ENCODE assay signal across 16 cellular contexts in the genomic region with DNA sequence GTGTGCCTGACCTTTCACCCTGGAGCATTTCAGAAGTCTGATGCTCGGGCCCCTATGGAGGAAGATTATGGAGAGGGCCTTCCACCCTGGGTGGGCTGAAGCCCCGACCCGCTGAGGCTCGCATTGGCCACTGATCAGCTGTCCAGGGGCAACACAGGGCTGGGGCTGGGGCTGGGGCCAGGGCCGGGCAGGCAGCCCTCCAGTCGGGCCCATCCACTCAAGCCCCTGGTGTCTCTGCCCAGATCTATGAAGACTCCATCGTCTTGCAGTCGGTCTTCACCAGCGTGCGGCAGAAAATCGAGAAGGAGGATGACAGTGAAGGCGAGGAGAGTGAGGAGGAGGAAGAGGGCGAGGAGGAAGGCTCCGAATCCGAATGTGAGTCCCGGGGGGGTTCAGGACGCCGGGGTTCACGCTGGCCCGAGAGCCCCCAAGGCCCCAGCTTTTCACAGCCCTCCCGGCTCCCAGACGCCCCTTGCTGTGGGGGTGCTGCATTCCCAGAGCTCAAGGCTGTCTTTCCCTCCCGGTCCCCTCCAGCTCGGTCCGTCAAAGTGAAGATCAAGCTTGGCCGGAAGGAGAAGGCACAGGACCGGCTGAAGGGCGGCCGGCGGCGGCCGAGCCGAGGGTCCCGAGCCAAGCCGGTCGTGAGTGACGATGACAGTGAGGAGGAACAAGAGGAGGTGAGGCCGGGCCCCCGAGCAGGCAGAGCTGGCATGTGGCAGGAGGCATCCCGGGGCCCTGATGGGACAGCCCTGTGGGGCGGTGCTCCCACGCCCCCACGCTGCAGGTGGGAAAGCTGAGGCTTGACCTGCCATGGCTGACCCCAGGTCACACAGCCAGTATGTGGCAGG. TPM values are rescaled to one million over a fixed set of nuclear protein-coding genes. Genes with fewer than 3 reads are reported as not detected.
DNase-seq lines count a peak whose midpoint lies in the region; ATAC-seq and TF ChIP-seq lines count a peak whose summit lies in the region.
"Had no signal": no experiment of that assay in that cellular context is flagged by ENCODE, and none has a peak within 500 bp of the region (broad histone marks: within the 10 kb centered on the region; RNA-seq: fewer than 3 reads in every experiment).

No MANE protein-coding gene starts in this region.

- H3K36me3 Mint-ChIP-seq in T-helper 17 cell (ENCODE audit: low read depth) (peaks cover 4% of the 10 kb centered on the region), neural progenitor cell (peaks cover 26% of the 10 kb centered on the region)

- 95 to 100% methylated on average over 5 to 8 of the region's 43 CpGs for WGBS in gastroesophageal sphincter (ENCODE audit: low coverage in 1 of 2), 2 donors

- ATAC-seq in HCT116 (0 out of 2 replicates have a peak, but pooled peaks have one; percentile 10), T-helper 17 cell (no peak), gastroesophageal sphincter (no peak), HG03521 (IDR thresholded peaks at IDR 0.05; ENCODE audit: unreplicated experiment) (no peak), HG02623 (IDR thresholded peaks at IDR 0.05; ENCODE audit: unreplicated experiment) (no peak)

- H3F3A ChIP-seq in neural progenitor cell (ENCODE audit: low read depth): no peaks in the 10 kb centered on the region

- no peaks in the 10 kb centered on the region for H3K27me3 ChIP-seq in HCT116 (ENCODE audit: insufficient read depth, low read length)
- no peaks in the 10 kb centered on the region for H3K27me3 ChIP-seq in gastroesophageal sphincter
- H3K27me3 ChIP-seq in neural progenitor cell: no peaks in the 10 kb centered on the region

- H3K9me3 Mint-ChIP-seq in neural progenitor cell: no peaks in the 10 kb centered on the region
- H3K9me3 Mint-ChIP-seq: CD4-positive, alpha-beta T cell had no signal

- no peak overlapping the region for H3K4me3 Mint-ChIP-seq in T-helper 17 cell
- no peak overlapping the region for H3K4me3 Mint-ChIP-seq in neural progenitor cell
- H3K4me3 Mint-ChIP-seq: B cell; CD4-positive, alpha-beta T cell had no signal

- peak overlapping the region; percentile 22; the same call in 1 of the 2 replicates for H3K27ac ChIP-seq in HCT116 (ENCODE audit: low read depth, low read length)
- peak overlapping the region in 3 of 4 donors; percentile 31 to 79 (median 78) for H3K27ac ChIP-seq in gastroesophageal sphincter
- H3K27ac ChIP-seq in neural progenitor cell: no peak overlapping the region
- H3K27ac ChIP-seq: HL-60 had no signal

- H3K4me1 ChIP-seq in HCT116 (ENCODE audit: control insufficient read depth in 1 of 2, insufficient read depth in 2 of 2, low read length in 2 of 2) (no peaks in the 10 kb centered on the region), gastroesophageal sphincter (peaks cover 0 to 19% (median 0%) of the 10 kb centered on the region in 3 donors), neural progenitor cell (no peaks in the 10 kb centered on the region)

- TF ChIP-seq RAD21 in HCT116 (IDR thresholded peaks at IDR 0.05; ENCODE audit: low read depth): no peak

- DNase-seq in HCT116 (ENCODE audit: low read depth, low spot score): no peak
- DNase-seq in T-helper 17 cell: no peak
- DNase-seq in neural progenitor cell (ENCODE audit: low spot score): no peak
- DNase-seq in A172 (ENCODE audit: low spot score): no peak
- DNase-seq in activated effector memory CD4-positive, alpha-beta T cell treated with anti-CD3 and anti-CD28 coated beads, Interleukin-2, amount 50 U/mL, for 16 hours: no peak
- DNase-seq: C1 segment of cervical spinal cord; Calu3; CD4-positive, alpha-beta T cell; DMS 273 treated with DMSO at 0.1 percent for 48 hours; GOT3; KBM-7 had no signal

- H3K9me3 ChIP-seq in HCT116 (ENCODE audit: control insufficient read depth in 1 of 2, insufficient read depth in 1 of 2, low read depth in 1 of 2, low read length in 2 of 2): no peaks in the 10 kb centered on the region
- no peaks in the 10 kb centered on the region for H3K9me3 ChIP-seq in T-helper 17 cell (ENCODE audit: control insufficient read depth, low read length, poor library complexity, severe bottlenecking)
- no peaks in the 10 kb centered on the region for H3K9me3 ChIP-seq in gastroesophageal sphincter
- H3K9me3 ChIP-seq in neural progenitor cell (ENCODE audit: low read depth): no peaks in the 10 kb centered on the region

- no peak overlapping the region for H2AFZ ChIP-seq in HCT116 (ENCODE audit: low read depth, low read length, poor library complexity, severe bottlenecking)
- H2AFZ ChIP-seq in neural progenitor cell (replicated peaks): no peak overlapping the region

- H3K27me3 Mint-ChIP-seq in T-helper 17 cell (no peaks in the 10 kb centered on the region), neural progenitor cell (ENCODE audit: insufficient read depth, low read depth) (no peaks in the 10 kb centered on the region)
- H3K27me3 Mint-ChIP-seq: CD4-positive, alpha-beta T cell had no signal

- no TSS peak for BruUV-seq in HCT116 (replicated peaks; lab: Mats Ljungman, UMichigan)

- no peak overlapping the region for H3K4me2 ChIP-seq in HCT116 (ENCODE audit: low read length)
- H3K4me2 ChIP-seq in neural progenitor cell: no peak overlapping the region

- H3K4me1 Mint-ChIP-seq in T-helper 17 cell: peaks cover 4% of the 10 kb centered on the region
- no peaks in the 10 kb centered on the region for H3K4me1 Mint-ChIP-seq in neural progenitor cell

- TF ChIP-seq CTCF in HCT116 (IDR thresholded peaks at IDR 0.05 in 2 of 3, conservative IDR thresholded peaks at IDR 0.05 in 1 of 3; ENCODE audit: borderline replicate concordance in 1 of 3, insufficient read depth in 1 of 3, low read depth in 2 of 3, low read length in 2 of 3) (no peak), gastroesophageal sphincter (IDR thresholded peaks at IDR 0.05) (no peak), neural progenitor cell (IDR thresholded peaks at IDR 0.05) (no peak)

- H3K4me3 ChIP-seq in HCT116 (replicated peaks in 1 of 2; ENCODE audit: low read depth in 1 of 2, low read length in 2 of 2) (no peak overlapping the region), gastroesophageal sphincter (no peak overlapping the region), neural progenitor cell (no peak overlapping the region)

- TF ChIP-seq EP300 in gastroesophageal sphincter (IDR thresholded peaks at IDR 0.05): no peak

- intact Hi-C loops in HCT116 (cut with micrococcal nuclease): no loop called here

- peak overlapping the region; percentile 2 for H3K27ac Mint-ChIP-seq in T-helper 17 cell
- peak overlapping the region; percentile 68 for H3K27ac Mint-ChIP-seq in neural progenitor cell
- H3K27ac Mint-ChIP-seq: B cell; CD4-positive, alpha-beta T cell had no signal

- H4K20me1 ChIP-seq in HCT116 (ENCODE audit: insufficient read depth) (no peaks in the 10 kb centered on the region), neural progenitor cell (ENCODE audit: low read depth) (peaks cover 3% of the 10 kb centered on the region)

- RAD21 ChIA-PET in HCT116 (lab: Charles Lee; ENCODE audit: low non-redundant PET in 1 of 2, low total read pairs in 2 of 2, uncharacterized antibody in 2 of 2, unreplicated experiment in 2 of 2): no interaction called here

- CTCF ChIA-PET in HCT116 (lab: Charles Lee): no interaction called here

- POLR2A ChIA-PET in HCT116 (lab: Charles Lee): no interaction called here

- peaks cover 9 to 19% of the 10 kb centered on the region in 2 experiments; a peak in 3 of 4 replicates for H3K36me3 ChIP-seq in HCT116 (ENCODE audit: control insufficient read depth in 1 of 2, insufficient read depth in 2 of 2, low read length in 2 of 2)
- peaks cover 0 to 71% of the 10 kb centered on the region in 2 donors for H3K36me3 ChIP-seq in gastroesophageal sphincter
- H3K36me3 ChIP-seq in neural progenitor cell: no peaks in the 10 kb centered on the region

- TF ChIP-seq POLR2A in HCT116 (IDR thresholded peaks at IDR 0.05; ENCODE audit: borderline replicate concordance, extremely low read depth, insufficient read depth, insufficient read length) (no peak), gastroesophageal sphincter (IDR thresholded peaks at IDR 0.05) (no peak)

- H3K79me2 ChIP-seq in HCT116 (ENCODE audit: insufficient read depth, low read length) (no peaks in the 10 kb centered on the region), neural progenitor cell (ENCODE audit: low read depth) (no peaks in the 10 kb centered on the region)

- H3K9me2 ChIP-seq in HCT116 (ENCODE audit: insufficient read depth): no peaks in the 10 kb centered on the region

- H3K9ac ChIP-seq in HCT116 (ENCODE audit: low read length) (no peak overlapping the region), neural progenitor cell (no peak overlapping the region)

TF ChIP-seq in HCT116, 20 proteins besides CTCF, POLR2A, EP300 and RAD21 (continues in another document):
- TF ChIP-seq SIN3A (IDR thresholded peaks at IDR 0.05; ENCODE audit: low read depth): no peak
- TF ChIP-seq, protein P1, sequence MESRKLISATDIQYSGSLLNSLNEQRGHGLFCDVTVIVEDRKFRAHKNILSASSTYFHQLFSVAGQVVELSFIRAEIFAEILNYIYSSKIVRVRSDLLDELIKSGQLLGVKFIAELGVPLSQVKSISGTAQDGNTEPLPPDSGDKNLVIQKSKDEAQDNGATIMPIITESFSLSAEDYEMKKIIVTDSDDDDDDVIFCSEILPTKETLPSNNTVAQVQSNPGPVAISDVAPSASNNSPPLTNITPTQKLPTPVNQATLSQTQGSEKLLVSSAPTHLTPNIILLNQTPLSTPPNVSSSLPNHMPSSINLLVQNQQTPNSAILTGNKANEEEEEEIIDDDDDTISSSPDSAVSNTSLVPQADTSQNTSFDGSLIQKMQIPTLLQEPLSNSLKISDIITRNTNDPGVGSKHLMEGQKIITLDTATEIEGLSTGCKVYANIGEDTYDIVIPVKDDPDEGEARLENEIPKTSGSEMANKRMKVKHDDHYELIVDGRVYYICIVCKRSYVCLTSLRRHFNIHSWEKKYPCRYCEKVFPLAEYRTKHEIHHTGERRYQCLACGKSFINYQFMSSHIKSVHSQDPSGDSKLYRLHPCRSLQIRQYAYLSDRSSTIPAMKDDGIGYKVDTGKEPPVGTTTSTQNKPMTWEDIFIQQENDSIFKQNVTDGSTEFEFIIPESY (IDR thresholded peaks at IDR 0.05; ENCODE audit: extremely low read depth, insufficient replicate concordance, low read length): no peak
- no peak for TF ChIP-seq JUND (IDR thresholded peaks at IDR 0.05)
- no peak for TF ChIP-seq TCF7L2 (IDR thresholded peaks at IDR 0.05; ENCODE audit: borderline replicate concordance, extremely low read depth, insufficient read depth, insufficient read length)
- TF ChIP-seq, protein P2, sequence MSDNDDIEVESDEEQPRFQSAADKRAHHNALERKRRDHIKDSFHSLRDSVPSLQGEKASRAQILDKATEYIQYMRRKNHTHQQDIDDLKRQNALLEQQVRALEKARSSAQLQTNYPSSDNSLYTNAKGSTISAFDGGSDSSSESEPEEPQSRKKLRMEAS (IDR thresholded peaks at IDR 0.05): no peak
- no peak for TF ChIP-seq ZFX (IDR thresholded peaks at IDR 0.05)
- no peak for TF ChIP-seq SP1 (IDR thresholded peaks at IDR 0.05; ENCODE audit: low read depth)
- no peak for TF ChIP-seq SRF (IDR thresholded peaks at IDR 0.05; ENCODE audit: low read depth)

RNA-seq across cellular contexts. Expression of a gene that starts 29.5 kb away (rescaled TPM):
- total RNA-seq in HCT116 (2021; ENCODE audit: unreplicated experiment) (92.4 TPM), T-helper 17 cell (100 to 1,000 TPM in 1 of 2 donors, 10 to 100 TPM in 1; 98.2 to 139 TPM), gastroesophageal sphincter (10 to 100 TPM; 14.9 to 68.1 (median 32.6) TPM), neural progenitor cell (ENCODE audit: low replicate concordance) (39.3 and 78.0 TPM in 2 replicates)
- polyA plus RNA-seq in HCT116 (2012): 69.8 and 84.2 TPM in 2 replicates
- 118 and 151 TPM in 2 replicates for total RNA-seq in A172 (2014; rRNA removed; shearing (Covaris generic))
